In genomic region chr19:43764684-43765083, GRCh38 we compare ENCODE assay signal across 12 cellular contexts. TPM values are rescaled to one million over a fixed set of nuclear protein-coding genes. Genes with fewer than 3 reads are reported as not detected.
DNase-seq lines count a peak whose midpoint lies in the region; ATAC-seq and TF ChIP-seq lines count a peak whose summit lies in the region.
"Not testable (repeated sequence)": the region's sequence is repeated elsewhere in the genome, so short reads cannot be mapped to it uniquely, and the experiment has no call there.
"Had no signal": no experiment of that assay in that cellular context is flagged by ENCODE, and none has a peak within 500 bp of the region (broad histone marks: within the 10 kb centered on the region; RNA-seq: fewer than 3 reads in every experiment).

No MANE protein-coding gene starts in this region.

- not testable (repeated sequence) for H3K27me3 ChIP-seq in GM06990 (replicated peaks; ENCODE audit: control insufficient read depth, insufficient read depth, low read length); PC-3 (ENCODE audit: low read length); ascending aorta; esophagus muscularis mucosa; lower lobe of right lung (ENCODE audit: low read depth); skeletal muscle satellite cell (ENCODE audit: control insufficient read depth, insufficient read depth, low read length); aorta (ENCODE audit: control insufficient read depth in 1 of 2, insufficient read depth in 2 of 2, low read length in 1 of 2)

- H3K36me3 Mint-ChIP-seq in activated CD4-positive, alpha-beta memory T cell treated with anti-CD3 and anti-CD28 coated beads, Interleukin-2, amount 10 ng/mL, durations not matched to agents 7 days and 5 days (ENCODE audit: low read depth), result peaks cover 53% of the 10 kb centered on the region

- not testable (repeated sequence) for H3K27me3 Mint-ChIP-seq in activated CD4-positive, alpha-beta memory T cell treated with anti-CD3 and anti-CD28 coated beads, Interleukin-2, amount 10 ng/mL, durations not matched to agents 7 days and 5 days

- H3K36me3 ChIP-seq in GM06990 (ENCODE audit: control insufficient read depth, insufficient read depth, low read length), result peaks cover 25% of the 10 kb centered on the region
- H3K36me3 ChIP-seq in PC-3 (ENCODE audit: low read depth, low read length), result peaks cover 15% of the 10 kb centered on the region
- not testable (repeated sequence) for H3K36me3 ChIP-seq in ascending aorta; esophagus muscularis mucosa; lower lobe of right lung; skeletal muscle satellite cell (ENCODE audit: insufficient read depth, low read length); aorta (ENCODE audit: control insufficient read depth in 1 of 2, insufficient read depth in 2 of 2, low read length in 1 of 2)

- H3K27ac ChIP-seq in PC-3 (ENCODE audit: low read length) (peak overlapping the region; percentile 92), ascending aorta (peak overlapping the region; percentile 76 to 80), esophagus muscularis mucosa (replicated peaks in 1 of 4) (peak overlapping the region; percentile 48 to 75 (median 62)), lower lobe of right lung (peak overlapping the region; percentile 58), aorta (ENCODE audit: low read depth in 1 of 2, low read length in 2 of 2) (peak overlapping the region in 1 of 2 donors; percentile 29)

- 72% methylated on average over 8 of the region's 8 CpGs for WGBS in esophagus muscularis mucosa
- 82 to 83% methylated on average over 8 of the region's 8 CpGs for WGBS in aorta, 2 donors

- H3K9me2 ChIP-seq in PC-3 (replicated peaks; ENCODE audit: low read length), result not testable (repeated sequence)

- peaks cover 66% of the 10 kb centered on the region for H3K4me1 Mint-ChIP-seq in activated CD4-positive, alpha-beta memory T cell treated with anti-CD3 and anti-CD28 coated beads, Interleukin-2, amount 10 ng/mL, durations not matched to agents 7 days and 5 days

- ATAC-seq in PC-3 (peak; percentile 2; the same call in 1 of the 2 replicates), aorta (ENCODE audit: low FRiP score) (peak; percentile 45)
- ATAC-seq in lower lobe of right lung, result not testable (repeated sequence)

- peak overlapping the region; percentile 29 for H3K4me3 ChIP-seq in GM06990 (replicated peaks; ENCODE audit: low read depth, low read length)
- not testable (repeated sequence) for H3K4me3 ChIP-seq in PC-3 (ENCODE audit: low read length); ascending aorta; esophagus muscularis mucosa; lower lobe of right lung; skeletal muscle satellite cell (ENCODE audit: low read length); aorta (ENCODE audit: low read length in 2 of 2)

- peak overlapping the region; percentile 96 for H3K27ac Mint-ChIP-seq in activated CD4-positive, alpha-beta memory T cell treated with anti-CD3 and anti-CD28 coated beads, Interleukin-2, amount 10 ng/mL, durations not matched to agents 7 days and 5 days

- peak overlapping the region; percentile 56 for H3K4me3 Mint-ChIP-seq in activated CD4-positive, alpha-beta memory T cell treated with anti-CD3 and anti-CD28 coated beads, Interleukin-2, amount 10 ng/mL, durations not matched to agents 7 days and 5 days

- intact Hi-C loops in PC-3 (cut with micrococcal nuclease), result loop anchor here (1.0 to 2.0 kb wide), 2 partner anchors 11 to 20 kb away; no protein-coding TSS in a partner anchor
- intact Hi-C loops in ascending aorta (cut with DNase I); esophagus muscularis mucosa (cut with DNase I); lower lobe of right lung (cut with DNase I); aorta (cut with DNase I): not testable (repeated sequence)

- H3K9ac ChIP-seq in PC-3 (ENCODE audit: low read length) (peak overlapping the region; percentile 49), skeletal muscle satellite cell (ENCODE audit: low read depth, low read length) (peak overlapping the region; percentile 48)

- TF ChIP-seq POLR2A in esophagus muscularis mucosa (IDR thresholded peaks at IDR 0.05; ENCODE audit: low read depth), result not testable (repeated sequence)

- not testable (repeated sequence) for H3K9me3 ChIP-seq in PC-3 (ENCODE audit: low read length); ascending aorta; esophagus muscularis mucosa; lower lobe of right lung; skeletal muscle satellite cell (replicated peaks; ENCODE audit: low read length); aorta (ENCODE audit: control insufficient read depth, low read length)

- CTCF ChIA-PET in PC-3 (lab: Charles Lee), result interaction anchor here (1.2 to 1.4 kb wide), 3 partner anchors 17 to 45 kb away, joined by 4 to 10 read pairs (median 5); no protein-coding TSS in a partner anchor
- CTCF ChIA-PET in activated CD4-positive, alpha-beta memory T cell treated with anti-CD3 and anti-CD28 coated beads, Interleukin-2, amount 10 ng/mL, durations not matched to agents 7 days and 5 days (lab: Charles Lee), result interaction anchor here (0.7 to 6.7 kb wide), 9 partner anchors 10 to 170 kb away, joined by 3 to 124 read pairs (median 18); partner anchors contain the start of genes KCNN4, PLAUR and SMG9

- not testable (repeated sequence) for H3K9me3 Mint-ChIP-seq in activated CD4-positive, alpha-beta memory T cell treated with anti-CD3 and anti-CD28 coated beads, Interleukin-2, amount 10 ng/mL, durations not matched to agents 7 days and 5 days

- H3F3A ChIP-seq in PC-3 (ENCODE audit: low read length, unreplicated experiment), result not testable (repeated sequence)

- DNase-seq in GM06990 (ENCODE audit: extremely low read depth, insufficient read length); PC-3; activated CD4-positive, alpha-beta memory T cell treated with anti-CD3 and anti-CD28 coated beads, Interleukin-2, amount 10 ng/mL, durations not matched to agents 7 days and 5 days; ascending aorta (ENCODE audit: low spot score in 2 of 2); esophagus muscularis mucosa (ENCODE audit: extremely low spot score); lower lobe of right lung; aorta: not testable (repeated sequence)

- POLR2A ChIA-PET in PC-3 (lab: Charles Lee; ENCODE audit: unreplicated experiment), result interaction anchor here (0.6 to 1.5 kb wide), 3 partner anchors 16 to 96 kb away, joined by 3 to 4 read pairs (median 4); partner anchors contain the start of gene KCNN4
- POLR2A ChIA-PET in activated CD4-positive, alpha-beta memory T cell treated with anti-CD3 and anti-CD28 coated beads, Interleukin-2, amount 10 ng/mL, durations not matched to agents 7 days and 5 days (lab: Charles Lee), result interaction anchor here (0.8 to 11.4 kb wide), 7 partner anchors 10 to 96 kb away, joined by 3 to 259 read pairs (median 6); partner anchors contain the start of genes KCNN4 and SMG9

- H2AFZ ChIP-seq in PC-3 (ENCODE audit: low read length), result not testable (repeated sequence)

- H3K4me1 ChIP-seq in PC-3 (ENCODE audit: insufficient read depth, low read length), result peaks cover 50% of the 10 kb centered on the region
- H3K4me1 ChIP-seq in ascending aorta, result peaks cover 6 to 23% of the 10 kb centered on the region in 2 donors
- peaks cover 0 to 25% (median 19%) of the 10 kb centered on the region in 4 donors for H3K4me1 ChIP-seq in esophagus muscularis mucosa
- peaks cover 36% of the 10 kb centered on the region for H3K4me1 ChIP-seq in lower lobe of right lung
- H3K4me1 ChIP-seq in skeletal muscle satellite cell (ENCODE audit: control insufficient read depth, insufficient read depth, low read length), result peaks cover 56% of the 10 kb centered on the region
- not testable (repeated sequence) for H3K4me1 ChIP-seq in aorta (ENCODE audit: control insufficient read depth in 1 of 2, insufficient read depth in 2 of 2, low read length in 2 of 2)

- TF ChIP-seq CTCF in GM06990 (IDR thresholded peaks at IDR 0.05; ENCODE audit: insufficient read depth, low read length, poor library complexity, severe bottlenecking); PC-3 (conservative IDR thresholded peaks at IDR 0.05; ENCODE audit: low read depth, low read length); ascending aorta (IDR thresholded peaks at IDR 0.05); esophagus muscularis mucosa (IDR thresholded peaks at IDR 0.05); lower lobe of right lung (IDR thresholded peaks at IDR 0.05): not testable (repeated sequence)

- H3K4me2 ChIP-seq in PC-3 (ENCODE audit: low read length) (peak overlapping the region; percentile 62), skeletal muscle satellite cell (ENCODE audit: low read length) (peak overlapping the region; percentile 65)

- not testable (repeated sequence) for H3K79me2 ChIP-seq in PC-3 (ENCODE audit: low read length)

- TSS peak; percentile 43 for BruUV-seq in PC-3 (replicated peaks; lab: Mats Ljungman, UMichigan)

- H4K20me1 ChIP-seq in PC-3 (ENCODE audit: low read length), result not testable (repeated sequence)

- TF ChIP-seq EP300 in esophagus muscularis mucosa (IDR thresholded peaks at IDR 0.05), result not testable (repeated sequence)

RNA-seq across cellular contexts. Expression of gene SMG9, which starts 9.9 kb away (rescaled TPM):
- total RNA-seq in PC-3 (2014; rRNA removed), result 48.8 and 49.1 TPM in 2 replicates
- 10 to 100 TPM; 58.1 to 64.6 TPM for total RNA-seq in activated CD4-positive, alpha-beta memory T cell treated with anti-CD3 and anti-CD28 coated beads, Interleukin-2, amount 10 ng/mL, durations not matched to agents 7 days and 5 days
- total RNA-seq in ascending aorta, result 126 TPM
- total RNA-seq in esophagus muscularis mucosa, result 10 to 100 TPM in 3 of 4 donors, 1 to 10 TPM in 1; 7.5 to 25.6 (median 22.3) TPM
- 47.3 TPM for total RNA-seq in lower lobe of right lung
- 8.1 and 15.9 TPM in 2 replicates for total RNA-seq in skeletal muscle satellite cell (2012; rRNA removed)
- 10 to 100 TPM; 29.2 to 50.6 TPM for total RNA-seq in aorta
- polyA plus RNA-seq in aorta, result 10 to 100 TPM; 14.9 to 31.1 TPM

RNA-seq across cellular contexts. Expression of gene KCNN4, which starts 16.1 kb away (rescaled TPM):
- 45.7 and 57.7 TPM in 2 replicates for total RNA-seq in PC-3 (2014; rRNA removed)
- total RNA-seq in activated CD4-positive, alpha-beta memory T cell treated with anti-CD3 and anti-CD28 coated beads, Interleukin-2, amount 10 ng/mL, durations not matched to agents 7 days and 5 days, result 10 to 100 TPM; 71.7 to 72.3 TPM
- 2.3 TPM for total RNA-seq in ascending aorta
- total RNA-seq in esophagus muscularis mucosa, result 1 to 10 TPM; 1.7 to 6.7 (median 1.9) TPM
- 3.6 TPM for total RNA-seq in lower lobe of right lung
- 1.7 and 2.0 TPM in 2 replicates for total RNA-seq in skeletal muscle satellite cell (2012; rRNA removed)
- 1 to 10 TPM; 4.1 to 4.3 TPM for total RNA-seq in aorta
- polyA plus RNA-seq in aorta, result 1 to 10 TPM; 1.5 to 8.6 TPM

RNA-seq across cellular contexts. Expression of gene LYPD5, which starts 37.6 kb away (rescaled TPM):
- 0.35 and 6.8 TPM in 2 replicates for total RNA-seq in PC-3 (2014; rRNA removed)
- total RNA-seq in activated CD4-positive, alpha-beta memory T cell treated with anti-CD3 and anti-CD28 coated beads, Interleukin-2, amount 10 ng/mL, durations not matched to agents 7 days and 5 days, result under 1 TPM; 0.70 to 0.71 TPM
- not detected for total RNA-seq in ascending aorta
- 10 to 100 TPM in 1 of 4 donors, 1 to 10 TPM in 3; 2.8 to 12.0 (median 8.2) TPM for total RNA-seq in esophagus muscularis mucosa
- 7.5 TPM for total RNA-seq in lower lobe of right lung
- total RNA-seq in skeletal muscle satellite cell (2012; rRNA removed), result not detected in 2 replicates
- total RNA-seq in aorta, result 1 to 10 TPM; 1.6 to 1.9 TPM
- under 1 TPM; 0.08 to 0.63 TPM for polyA plus RNA-seq in aorta

RNA-seq across cellular contexts. Expression of gene IRGC, which starts 48.8 kb away (rescaled TPM):
- not detected in 2 replicates for total RNA-seq in PC-3 (2014; rRNA removed)
- total RNA-seq in activated CD4-positive, alpha-beta memory T cell treated with anti-CD3 and anti-CD28 coated beads, Interleukin-2, amount 10 ng/mL, durations not matched to agents 7 days and 5 days, result not detected
- total RNA-seq in ascending aorta, result not detected
- not detected for total RNA-seq in esophagus muscularis mucosa
- total RNA-seq in lower lobe of right lung, result not detected
- total RNA-seq in skeletal muscle satellite cell (2012; rRNA removed), result not detected in 2 replicates
- total RNA-seq in aorta, result not detected
- not detected for polyA plus RNA-seq in aorta
- total RNA-seq: activated CD8-positive, alpha-beta memory T cell treated with anti-CD3 and anti-CD28 coated beads for 36 hours; cardiac septum; pancreas had no signal
- polyA plus RNA-seq: BJ, pancreas had no signal
